In genomic region chr3:146065573-146066006, GRCh38 we compare ENCODE assay signal across 8 cellular contexts.
A peak's percentile ranks its signal among the peaks of the same experiment; 100 is the strongest.
DNase-seq lines count a peak whose midpoint lies in the region; ATAC-seq, FAIRE-seq and TF ChIP-seq lines count a peak whose summit lies in the region.

No MANE protein-coding gene starts in this region.

- no peaks in the 10 kb centered on the region for H3K27me3 Mint-ChIP-seq in activated CD4-positive, alpha-beta T cell treated with anti-CD3 and anti-CD28 coated beads, Interleukin-2, amount 10 ng/mL, durations not matched to agents 24 days and 14 days
- H3K27me3 Mint-ChIP-seq in glutamatergic neuron (ENCODE audit: unreplicated experiment), result no peaks in the 10 kb centered on the region

- DNase-seq in activated CD4-positive, alpha-beta T cell treated with anti-CD3 and anti-CD28 coated beads, Interleukin-2, amount 10 ng/mL, durations not matched to agents 24 days and 14 days, result peak; percentile 58
- DNase-seq in activated CD4-positive, alpha-beta T cell treated with anti-CD3 and anti-CD28 coated beads, Interleukin-2, amount 50 U/mL, for 1 hour, result no peak
- DNase-seq in LoVo (ENCODE audit: low spot score) (peak; percentile 61), glutamatergic neuron (no peak), tibial nerve (ENCODE audit: low spot score in 2 of 2) (peak in 1 of 2 donors; percentile 64)

- peak; percentile 87 for FAIRE-seq in TTC549 (lab: Jason Lieb, UNC)

- H3K4me3 ChIP-seq in tibial nerve, result no peak overlapping the region

- H3K9me3 ChIP-seq in tibial nerve, result no peaks in the 10 kb centered on the region

- peak; percentile 93 for TF ChIP-seq CTCF in glutamatergic neuron (IDR thresholded peaks at IDR 0.05; ENCODE audit: partially characterized antibody, unreplicated experiment)
- peak; percentile 53 to 74 (median 63) for TF ChIP-seq CTCF in tibial nerve (IDR thresholded peaks at IDR 0.05)

- TF ChIP-seq POLR2A in tibial nerve (IDR thresholded peaks at IDR 0.05), result no peak

- H3K4me1 Mint-ChIP-seq in activated CD4-positive, alpha-beta T cell treated with anti-CD3 and anti-CD28 coated beads, Interleukin-2, amount 10 ng/mL, durations not matched to agents 24 days and 14 days, result no peaks in the 10 kb centered on the region
- peaks cover 4% of the 10 kb centered on the region for H3K4me1 Mint-ChIP-seq in glutamatergic neuron (ENCODE audit: low read depth, unreplicated experiment)

- peaks cover 0 to 8% (median 0%) of the 10 kb centered on the region in 4 donors for H3K4me1 ChIP-seq in tibial nerve

- intact Hi-C loops in activated CD4-positive, alpha-beta T cell treated with anti-CD3 and anti-CD28 coated beads, Interleukin-2, amount 10 ng/mL, durations not matched to agents 24 days and 14 days (cut with micrococcal nuclease), result loop anchor here (5.0 kb wide), 2 partner anchors 122 to 512 kb away; no protein-coding TSS in a partner anchor

- no peak overlapping the region for H3K27ac Mint-ChIP-seq in activated CD4-positive, alpha-beta T cell treated with anti-CD3 and anti-CD28 coated beads, Interleukin-2, amount 10 ng/mL, durations not matched to agents 24 days and 14 days
- no peak overlapping the region for H3K27ac Mint-ChIP-seq in glutamatergic neuron (ENCODE audit: unreplicated experiment)

- ATAC-seq in GM18861 (IDR thresholded peaks at IDR 0.05; ENCODE audit: unreplicated experiment), result no peak
- ATAC-seq in HG03520 (IDR thresholded peaks at IDR 0.05; ENCODE audit: unreplicated experiment), result no peak

- H3K9me3 Mint-ChIP-seq in activated CD4-positive, alpha-beta T cell treated with anti-CD3 and anti-CD28 coated beads, Interleukin-2, amount 10 ng/mL, durations not matched to agents 24 days and 14 days, result no peaks in the 10 kb centered on the region
- H3K9me3 Mint-ChIP-seq in glutamatergic neuron (ENCODE audit: unreplicated experiment), result peaks cover 2% of the 10 kb centered on the region

- H3K36me3 Mint-ChIP-seq in activated CD4-positive, alpha-beta T cell treated with anti-CD3 and anti-CD28 coated beads, Interleukin-2, amount 10 ng/mL, durations not matched to agents 24 days and 14 days (ENCODE audit: low read depth), result no peaks in the 10 kb centered on the region
- no peaks in the 10 kb centered on the region for H3K36me3 Mint-ChIP-seq in glutamatergic neuron (ENCODE audit: unreplicated experiment)

- H3K36me3 ChIP-seq in tibial nerve, result peaks cover 0 to 3% (median 0%) of the 10 kb centered on the region in 3 donors

- H3K27ac ChIP-seq in tibial nerve, result no peak overlapping the region

- WGBS in tibial nerve, 2 donors, result 36 to 37% methylated on average over 2 of the region's 2 CpGs

- no peak for TF ChIP-seq EP300 in tibial nerve (IDR thresholded peaks at IDR 0.05)

- no peaks in the 10 kb centered on the region for H3K27me3 ChIP-seq in tibial nerve

- H3K4me3 Mint-ChIP-seq in activated CD4-positive, alpha-beta T cell treated with anti-CD3 and anti-CD28 coated beads, Interleukin-2, amount 10 ng/mL, durations not matched to agents 24 days and 14 days, result no peak overlapping the region
- no peak overlapping the region for H3K4me3 Mint-ChIP-seq in glutamatergic neuron (ENCODE audit: unreplicated experiment)

Comparison
In these comparisons a context has a peak if more than half of its experiments do, and no peak if none do; other contexts are left out.
1. DNase-seq: peak in activated CD4-positive, alpha-beta T cell treated with anti-CD3 and anti-CD28 coated beads, Interleukin-2, amount 10 ng/mL, durations not matched to agents 24 days and 14 days (single experiment) and LoVo (single experiment); none in activated CD4-positive, alpha-beta T cell treated with anti-CD3 and anti-CD28 coated beads, Interleukin-2, amount 50 U/mL, for 1 hour (single experiment) and glutamatergic neuron (single experiment).